ENCODE assay signal across 21 cellular contexts in genomic region chr4:182074842-182075241, GRCh38.
"Had no signal": no experiment of that assay in that cellular context is flagged by ENCODE, and none has a peak within 500 bp of the region (broad histone marks: within the 10 kb centered on the region; RNA-seq: fewer than 3 reads in every experiment).

No MANE protein-coding gene starts in this region.

- DNase-seq: activated CD4-positive, alpha-beta memory T cell treated with anti-CD3 and anti-CD28 coated beads, Interleukin-2, amount 10 ng/mL, durations not matched to agents 7 days and 5 days; activated CD4-positive, alpha-beta T cell treated with anti-CD3 and anti-CD28 coated beads for 48 hours; activated CD4-positive, CD25-positive, alpha-beta regulatory T cell; activated CD8-positive, alpha-beta memory T cell treated with anti-CD3 and anti-CD28 coated beads, Interleukin-2, amount 10 ng/mL, durations not matched to agents 7 days and 5 days; activated naive CD8-positive, alpha-beta T cell treated with anti-CD3 and anti-CD28 coated beads for 36 hours; amniotic stem cell; dorsolateral prefrontal cortex; foreskin keratinocyte; hippocampal formation; islet precursor cell; left colon; lower lobe of right lung; naive thymus-derived CD8-positive, alpha-beta T cell; posterior cingulate gyrus; retina; stimulated activated CD4-positive, alpha-beta T cell treated with anti-CD3 and anti-CD28 coated beads, Interleukin-12 subunit alpha, Interleukin-12 subunit beta, amount 100 ng/mL, for 4 hours; stimulated activated CD4-positive, alpha-beta T cell treated with anti-CD3 and anti-CD28 coated beads, Interleukin-1b, Interleukin-23, amount 100 ng/mL, for 48 hours; stimulated activated naive CD4-positive, alpha-beta T cell treated with Interleukin-2 at 50 U/mL for 16 hours; substantia nigra; T-helper 9 cell; tibial artery had no signal

- H3K27ac Mint-ChIP-seq: activated CD4-positive, alpha-beta memory T cell treated with anti-CD3 and anti-CD28 coated beads, Interleukin-2, amount 10 ng/mL, durations not matched to agents 7 days and 5 days; activated CD8-positive, alpha-beta memory T cell treated with anti-CD3 and anti-CD28 coated beads, Interleukin-2, amount 10 ng/mL, durations not matched to agents 7 days and 5 days; activated naive CD8-positive, alpha-beta T cell treated with anti-CD3 and anti-CD28 coated beads for 36 hours; naive thymus-derived CD8-positive, alpha-beta T cell had no signal

- H3K36me3 Mint-ChIP-seq: activated CD8-positive, alpha-beta memory T cell treated with anti-CD3 and anti-CD28 coated beads, Interleukin-2, amount 10 ng/mL, durations not matched to agents 7 days and 5 days; activated naive CD8-positive, alpha-beta T cell treated with anti-CD3 and anti-CD28 coated beads for 36 hours had no signal

- H3K36me3 ChIP-seq: lower lobe of right lung, tibial artery had no signal

- H3K4me1 ChIP-seq: foreskin keratinocyte, lower lobe of right lung, tibial artery had no signal

- H3K27me3 Mint-ChIP-seq: activated CD4-positive, alpha-beta memory T cell treated with anti-CD3 and anti-CD28 coated beads, Interleukin-2, amount 10 ng/mL, durations not matched to agents 7 days and 5 days; activated CD8-positive, alpha-beta memory T cell treated with anti-CD3 and anti-CD28 coated beads, Interleukin-2, amount 10 ng/mL, durations not matched to agents 7 days and 5 days; activated naive CD8-positive, alpha-beta T cell treated with anti-CD3 and anti-CD28 coated beads for 36 hours had no signal

- H3K27me3 ChIP-seq: foreskin keratinocyte, tibial artery had no signal

- H3K4me1 Mint-ChIP-seq: activated CD4-positive, alpha-beta memory T cell treated with anti-CD3 and anti-CD28 coated beads, Interleukin-2, amount 10 ng/mL, durations not matched to agents 7 days and 5 days; activated CD8-positive, alpha-beta memory T cell treated with anti-CD3 and anti-CD28 coated beads, Interleukin-2, amount 10 ng/mL, durations not matched to agents 7 days and 5 days; activated naive CD8-positive, alpha-beta T cell treated with anti-CD3 and anti-CD28 coated beads for 36 hours; naive thymus-derived CD8-positive, alpha-beta T cell had no signal

- H3K9me3 Mint-ChIP-seq: activated naive CD8-positive, alpha-beta T cell treated with anti-CD3 and anti-CD28 coated beads for 36 hours had no signal

- ATAC-seq: activated CD8-positive, alpha-beta memory T cell treated with anti-CD3 and anti-CD28 coated beads, Interleukin-2, amount 10 ng/mL, durations not matched to agents 7 days and 5 days; foreskin keratinocyte; left colon; lower lobe of right lung; naive thymus-derived CD8-positive, alpha-beta T cell had no signal

- H3K4me3 ChIP-seq: dorsolateral prefrontal cortex, lower lobe of right lung, tibial artery had no signal

- H3K27ac ChIP-seq: dorsolateral prefrontal cortex, foreskin keratinocyte, lower lobe of right lung, tibial artery had no signal

- H3K4me3 Mint-ChIP-seq: activated CD4-positive, alpha-beta memory T cell treated with anti-CD3 and anti-CD28 coated beads, Interleukin-2, amount 10 ng/mL, durations not matched to agents 7 days and 5 days; activated CD8-positive, alpha-beta memory T cell treated with anti-CD3 and anti-CD28 coated beads, Interleukin-2, amount 10 ng/mL, durations not matched to agents 7 days and 5 days; activated naive CD8-positive, alpha-beta T cell treated with anti-CD3 and anti-CD28 coated beads for 36 hours; naive thymus-derived CD8-positive, alpha-beta T cell had no signal
